Comparison of ENCODE assay signal across 10 cellular contexts in genomic region chr1:29258974-29259801, GRCh38. TPM values are rescaled to one million over a fixed set of nuclear protein-coding genes. Genes with fewer than 3 reads are reported as not detected.
DNase-seq lines count a peak whose midpoint lies in the region; ATAC-seq and TF ChIP-seq lines count a peak whose summit lies in the region.
"Had no signal": no experiment of that assay in that cellular context is flagged by ENCODE, and none has a peak within 500 bp of the region (broad histone marks: within the 10 kb centered on the region; RNA-seq: fewer than 3 reads in every experiment).

No MANE protein-coding gene starts in this region.

- peaks cover 2% of the 10 kb centered on the region for H3K79me2 ChIP-seq in hepatocyte

- in situ Hi-C loops in GM13976 (cut with MboI; ENCODE audit: low sequenced_read_pairs, unreplicated experiment): no loop called here

- WGBS in hepatocyte (ENCODE audit: low lambda C conversion rate, missing lambda C conversion rate): 22% methylated on average over 34 of the region's 38 CpGs

- H3K4me2 ChIP-seq in hepatocyte: peak overlapping the region; percentile 98

- TF ChIP-seq CTCF in GM13976 (IDR thresholded peaks at IDR 0.05; ENCODE audit: borderline replicate concordance, control extremely low read depth, extremely low read depth, insufficient read depth, missing control alignments): no peak
- TF ChIP-seq CTCF in hepatocyte (IDR thresholded peaks at IDR 0.05; ENCODE audit: poor library complexity): no peak

- no peaks in the 10 kb centered on the region for H3K36me3 Mint-ChIP-seq in activated T-helper 1 cell treated with anti-CD3 and anti-CD28 coated beads, Interleukin-12 subunit alpha, Interleukin-12 subunit beta, Interleukin-2, Interleukin-4 antibody, amounts not matched to agents 30 ng/mL and 10 ng/mL and 1 ng/mL, durations not matched to agents 14 hours and 24 hours and 36 hours (ENCODE audit: low read depth)

- H3K27ac ChIP-seq in hepatocyte: no peak overlapping the region

- no peaks in the 10 kb centered on the region for H4K20me1 ChIP-seq in hepatocyte (ENCODE audit: insufficient read depth, poor library complexity, severe bottlenecking)

- H3K27ac Mint-ChIP-seq in activated T-helper 1 cell treated with anti-CD3 and anti-CD28 coated beads, Interleukin-12 subunit alpha, Interleukin-12 subunit beta, Interleukin-2, Interleukin-4 antibody, amounts not matched to agents 30 ng/mL and 10 ng/mL and 1 ng/mL, durations not matched to agents 14 hours and 24 hours and 36 hours: no peak overlapping the region

- peaks cover 44% of the 10 kb centered on the region for H3K27me3 Mint-ChIP-seq in activated T-helper 1 cell treated with anti-CD3 and anti-CD28 coated beads, Interleukin-12 subunit alpha, Interleukin-12 subunit beta, Interleukin-2, Interleukin-4 antibody, amounts not matched to agents 30 ng/mL and 10 ng/mL and 1 ng/mL, durations not matched to agents 14 hours and 24 hours and 36 hours (ENCODE audit: insufficient read depth)

- H3K4me3 Mint-ChIP-seq in activated T-helper 1 cell treated with anti-CD3 and anti-CD28 coated beads, Interleukin-12 subunit alpha, Interleukin-12 subunit beta, Interleukin-2, Interleukin-4 antibody, amounts not matched to agents 30 ng/mL and 10 ng/mL and 1 ng/mL, durations not matched to agents 14 hours and 24 hours and 36 hours: peak overlapping the region; percentile 42

- H3K9me2 ChIP-seq in hepatocyte (replicated peaks; ENCODE audit: insufficient read depth): no peaks in the 10 kb centered on the region

- H3K9me3 Mint-ChIP-seq in activated T-helper 1 cell treated with anti-CD3 and anti-CD28 coated beads, Interleukin-12 subunit alpha, Interleukin-12 subunit beta, Interleukin-2, Interleukin-4 antibody, amounts not matched to agents 30 ng/mL and 10 ng/mL and 1 ng/mL, durations not matched to agents 14 hours and 24 hours and 36 hours: no peaks in the 10 kb centered on the region

- H3K27me3 ChIP-seq in hepatocyte: no peaks in the 10 kb centered on the region

- no peaks in the 10 kb centered on the region for H3K9me3 ChIP-seq in hepatocyte (ENCODE audit: low read depth)

- no peaks in the 10 kb centered on the region for H3K36me3 ChIP-seq in hepatocyte (replicated peaks; ENCODE audit: insufficient read depth, low read depth)

- ATAC-seq in sciatic nerve (peak; percentile 44), HG03039 (IDR thresholded peaks at IDR 0.05; ENCODE audit: unreplicated experiment) (no peak)

- H3K4me1 ChIP-seq in hepatocyte (ENCODE audit: insufficient read depth): peaks cover 19% of the 10 kb centered on the region

- intact Hi-C loops in activated T-helper 1 cell treated with anti-CD3 and anti-CD28 coated beads, Interleukin-12 subunit alpha, Interleukin-12 subunit beta, Interleukin-2, Interleukin-4 antibody, amounts not matched to agents 30 ng/mL and 10 ng/mL and 1 ng/mL, durations not matched to agents 14 hours and 24 hours and 36 hours (cut with micrococcal nuclease): no loop called here
- intact Hi-C loops in sciatic nerve (cut with DNase I): no loop called here

- H2AFZ ChIP-seq in hepatocyte: peak overlapping the region; percentile 33

- peak overlapping the region; percentile 35 for H3K4me3 ChIP-seq in hepatocyte

- H3K4me1 Mint-ChIP-seq in activated T-helper 1 cell treated with anti-CD3 and anti-CD28 coated beads, Interleukin-12 subunit alpha, Interleukin-12 subunit beta, Interleukin-2, Interleukin-4 antibody, amounts not matched to agents 30 ng/mL and 10 ng/mL and 1 ng/mL, durations not matched to agents 14 hours and 24 hours and 36 hours (ENCODE audit: low read depth): no peaks in the 10 kb centered on the region

- peak; percentile 52 for DNase-seq in GM13976 (ENCODE audit: low spot score)
- no peak for DNase-seq in activated T-helper 1 cell treated with anti-CD3 and anti-CD28 coated beads, Interleukin-12 subunit alpha, Interleukin-12 subunit beta, Interleukin-2, Interleukin-4 antibody, amounts not matched to agents 30 ng/mL and 10 ng/mL and 1 ng/mL, durations not matched to agents 14 hours and 24 hours and 36 hours (ENCODE audit: low spot score)
- DNase-seq in hepatocyte (ENCODE audit: low spot score): no peak
- DNase-seq in sciatic nerve (ENCODE audit: low spot score): peak; percentile 61
- DNase-seq in NOMO-1 (lab: John Stamatoyannopoulos, UW; ENCODE audit: unreplicated experiment in 2 of 2): no peak
- no peak for DNase-seq in A172 (ENCODE audit: low spot score)
- DNase-seq in OCI-M1 (lab: John Stamatoyannopoulos, UW): no peak
- DNase-seq: kidney glomerular epithelial cell, SHP77 had no signal

RNA-seq across cellular contexts. Expression of gene PTPRU, which starts 22.9 kb away (rescaled TPM):
- total RNA-seq in activated T-helper 1 cell treated with anti-CD3 and anti-CD28 coated beads, Interleukin-12 subunit alpha, Interleukin-12 subunit beta, Interleukin-2, Interleukin-4 antibody, amounts not matched to agents 30 ng/mL and 10 ng/mL and 1 ng/mL, durations not matched to agents 14 hours and 24 hours and 36 hours: 0.67 and 0.76 TPM in 2 replicates
- total RNA-seq in hepatocyte (29.6 and 34.3 TPM in 2 replicates), sciatic nerve (83.9 TPM)
- 29.9 and 38.7 TPM in 2 replicates for polyA plus RNA-seq in hepatocyte
- 3.0 and 7.4 TPM in 2 replicates for total RNA-seq in A172 (2014; rRNA removed; shearing (Covaris generic))

RNA-seq across cellular contexts. Expression of gene MECR, which starts 28.5 kb away (rescaled TPM):
- 34.5 and 36.4 TPM in 2 replicates for total RNA-seq in activated T-helper 1 cell treated with anti-CD3 and anti-CD28 coated beads, Interleukin-12 subunit alpha, Interleukin-12 subunit beta, Interleukin-2, Interleukin-4 antibody, amounts not matched to agents 30 ng/mL and 10 ng/mL and 1 ng/mL, durations not matched to agents 14 hours and 24 hours and 36 hours
- total RNA-seq in hepatocyte (10.8 and 14.2 TPM in 2 replicates), sciatic nerve (22.6 TPM)
- 32.6 and 35.2 TPM in 2 replicates for polyA plus RNA-seq in hepatocyte
- total RNA-seq in A172 (2014; rRNA removed; shearing (Covaris generic)): 13.9 and 16.8 TPM in 2 replicates

Comparison
In these comparisons a context has a peak if more than half of its experiments do, and no peak if none do; other contexts are left out.
1. DNase-seq: peak in GM13976 (single experiment) and sciatic nerve (single experiment); none in activated T-helper 1 cell treated with anti-CD3 and anti-CD28 coated beads, Interleukin-12 subunit alpha, Interleukin-12 subunit beta, Interleukin-2, Interleukin-4 antibody, amounts not matched to agents 30 ng/mL and 10 ng/mL and 1 ng/mL, durations not matched to agents 14 hours and 24 hours and 36 hours (single experiment), hepatocyte (single experiment), NOMO-1 (0 of 2), A172 (single experiment) and OCI-M1 (single experiment).